In genomic region chr10:72340911-72341310, GRCh38 we compare ENCODE assay signal across 16 cellular contexts. TPM values are rescaled to one million over a fixed set of nuclear protein-coding genes. Genes with fewer than 3 reads are reported as not detected.
DNase-seq lines count a peak whose midpoint lies in the region; ATAC-seq and TF ChIP-seq lines count a peak whose summit lies in the region.
"Had no signal": no experiment of that assay in that cellular context is flagged by ENCODE, and none has a peak within 500 bp of the region (broad histone marks: within the 10 kb centered on the region; RNA-seq: fewer than 3 reads in every experiment).

No MANE protein-coding gene starts in this region.

- TF ChIP-seq CTCF in hepatocyte (IDR thresholded peaks at IDR 0.05; ENCODE audit: poor library complexity): no peak

- DNase-seq in T-helper 1 cell: no peak
- no peak for DNase-seq in T-helper 17 cell
- peak; percentile 3 for DNase-seq in hepatocyte (ENCODE audit: low spot score)
- no peak for DNase-seq in stimulated activated effector memory CD8-positive, alpha-beta T cell treated with anti-CD3 and anti-CD28 coated beads, Interleukin-12 subunit alpha, Interleukin-12 subunit beta, amount 100 ng/mL, for 72 hours (ENCODE audit: low spot score in 2 of 2)
- DNase-seq in NCI-H526 treated with DMSO at 0.1 percent for 48 hours (lab: John Stamatoyannopoulos, UW): no peak
- DNase-seq in mesendoderm: no peak
- DNase-seq in DMS153 treated with DMSO at 0.1 percent for 48 hours (lab: John Stamatoyannopoulos, UW; ENCODE audit: unreplicated experiment): no peak
- DNase-seq: foreskin melanocyte, NCI-H2081 treated with DMSO at 0.1 percent for 48 hours had no signal

- no peak overlapping the region for H3K4me2 ChIP-seq in hepatocyte
- H3K4me2 ChIP-seq in mesendoderm (ENCODE audit: low read length): no peak overlapping the region

- no peak for ATAC-seq in T-helper 17 cell
- ATAC-seq in stimulated activated effector memory CD8-positive, alpha-beta T cell treated with anti-CD3 and anti-CD28 coated beads, Interleukin-12 subunit alpha, Interleukin-12 subunit beta, amount 100 ng/mL, for 72 hours: peak; percentile 25

- no peak overlapping the region for H4K5ac ChIP-seq in mesendoderm (ENCODE audit: low read length)

- no peaks in the 10 kb centered on the region for H4K20me1 ChIP-seq in hepatocyte (ENCODE audit: insufficient read depth, poor library complexity, severe bottlenecking)

- no peak overlapping the region for H2BK15ac ChIP-seq in mesendoderm (replicated peaks; ENCODE audit: low read depth)

- no peak overlapping the region for H3K56ac ChIP-seq in mesendoderm (ENCODE audit: low read length)

- H3K36me3 ChIP-seq in hepatocyte (replicated peaks; ENCODE audit: insufficient read depth, low read depth) (no peaks in the 10 kb centered on the region), mesendoderm (ENCODE audit: control insufficient read depth, insufficient read depth, low read length) (peaks cover 4% of the 10 kb centered on the region)

- H3K4me1 ChIP-seq in hepatocyte (ENCODE audit: insufficient read depth) (no peaks in the 10 kb centered on the region), mesendoderm (ENCODE audit: control insufficient read depth, low read depth, low read length) (no peaks in the 10 kb centered on the region)

- H3K9ac ChIP-seq in mesendoderm (ENCODE audit: low read length): no peak overlapping the region
- H3K9ac ChIP-seq: GM23248 had no signal

- no peak overlapping the region for H4K8ac ChIP-seq in mesendoderm (ENCODE audit: low read depth, low read length)

- H3K9me2 ChIP-seq in hepatocyte (replicated peaks; ENCODE audit: insufficient read depth): no peaks in the 10 kb centered on the region

- H3K4me3 Mint-ChIP-seq in T-helper 1 cell treated with Interleukin-12 subunit alpha and Interleukin-12 subunit beta and Interleukin-4 antibody, amounts not matched to agents 30 μg/mL and 1 μg/mL, for 36 hours: no peak overlapping the region
- no peak overlapping the region for H3K4me3 Mint-ChIP-seq in T-helper 17 cell
- peak overlapping the region; percentile 10 for H3K4me3 Mint-ChIP-seq in stimulated activated effector memory CD8-positive, alpha-beta T cell treated with anti-CD3 and anti-CD28 coated beads, Interleukin-12 subunit alpha, Interleukin-12 subunit beta, amount 100 ng/mL, for 72 hours
- H3K4me3 Mint-ChIP-seq: naive thymus-derived CD8-positive, alpha-beta T cell had no signal

- no peak overlapping the region for H3K18ac ChIP-seq in mesendoderm (ENCODE audit: low read length)

- H3K27me3 ChIP-seq in hepatocyte (no peaks in the 10 kb centered on the region), mesendoderm (ENCODE audit: insufficient read depth, low read length, poor library complexity) (no peaks in the 10 kb centered on the region)
- H3K27me3 ChIP-seq: BE2C had no signal

- no peak overlapping the region for H2AK5ac ChIP-seq in mesendoderm (ENCODE audit: low read length)

- no peaks in the 10 kb centered on the region for H3K9me3 Mint-ChIP-seq in T-helper 1 cell treated with Interleukin-12 subunit alpha and Interleukin-12 subunit beta and Interleukin-4 antibody, amounts not matched to agents 30 μg/mL and 1 μg/mL, for 36 hours
- no peaks in the 10 kb centered on the region for H3K9me3 Mint-ChIP-seq in stimulated activated effector memory CD8-positive, alpha-beta T cell treated with anti-CD3 and anti-CD28 coated beads, Interleukin-12 subunit alpha, Interleukin-12 subunit beta, amount 100 ng/mL, for 72 hours
- H3K9me3 Mint-ChIP-seq: naive thymus-derived CD8-positive, alpha-beta T cell had no signal

- 95% methylated on average over 14 of the region's 14 CpGs for WGBS in hepatocyte (ENCODE audit: low lambda C conversion rate, missing lambda C conversion rate)
- no CpG with 5 or more reads among the region's 14 CpGs for WGBS in mesendoderm (ENCODE audit: extremely low coverage, insufficient coverage, low lambda C conversion rate)

- no peaks in the 10 kb centered on the region for H3K27me3 Mint-ChIP-seq in T-helper 1 cell treated with Interleukin-12 subunit alpha and Interleukin-12 subunit beta and Interleukin-4 antibody, amounts not matched to agents 30 μg/mL and 1 μg/mL, for 36 hours (ENCODE audit: low read depth)
- no peaks in the 10 kb centered on the region for H3K27me3 Mint-ChIP-seq in T-helper 17 cell
- H3K27me3 Mint-ChIP-seq: naive thymus-derived CD8-positive, alpha-beta T cell; progenitor cell of endocrine pancreas had no signal

- H3K27ac Mint-ChIP-seq in T-helper 1 cell treated with Interleukin-12 subunit alpha and Interleukin-12 subunit beta and Interleukin-4 antibody, amounts not matched to agents 30 μg/mL and 1 μg/mL, for 36 hours: peak overlapping the region; percentile 6
- H3K27ac Mint-ChIP-seq in T-helper 17 cell: peak overlapping the region; percentile 74
- peak overlapping the region; percentile 60 for H3K27ac Mint-ChIP-seq in stimulated activated effector memory CD8-positive, alpha-beta T cell treated with anti-CD3 and anti-CD28 coated beads, Interleukin-12 subunit alpha, Interleukin-12 subunit beta, amount 100 ng/mL, for 72 hours
- H3K27ac Mint-ChIP-seq: progenitor cell of endocrine pancreas had no signal

- H3K27ac ChIP-seq in hepatocyte (no peak overlapping the region), mesendoderm (ENCODE audit: low read depth, low read length) (no peak overlapping the region)
- H3K27ac ChIP-seq: 22Rv1, GM23248, HL-60 had no signal

- H2BK5ac ChIP-seq in mesendoderm (ENCODE audit: low read length): no peak overlapping the region

- no peak overlapping the region for H3K4me3 ChIP-seq in hepatocyte
- H3K4me3 ChIP-seq in mesendoderm (ENCODE audit: low read length): no peak overlapping the region
- H3K4me3 ChIP-seq: GM23248 had no signal

- H3K36me3 Mint-ChIP-seq in T-helper 1 cell treated with Interleukin-12 subunit alpha and Interleukin-12 subunit beta and Interleukin-4 antibody, amounts not matched to agents 30 μg/mL and 1 μg/mL, for 36 hours (ENCODE audit: low read depth): peaks cover 26% of the 10 kb centered on the region
- H3K36me3 Mint-ChIP-seq in T-helper 17 cell (ENCODE audit: low read depth): peaks cover 2% of the 10 kb centered on the region
- peaks cover 73% of the 10 kb centered on the region for H3K36me3 Mint-ChIP-seq in stimulated activated effector memory CD8-positive, alpha-beta T cell treated with anti-CD3 and anti-CD28 coated beads, Interleukin-12 subunit alpha, Interleukin-12 subunit beta, amount 100 ng/mL, for 72 hours

- H3K79me1 ChIP-seq in mesendoderm (ENCODE audit: low read length): no peaks in the 10 kb centered on the region

- H3K79me2 ChIP-seq in hepatocyte (no peaks in the 10 kb centered on the region), mesendoderm (ENCODE audit: control insufficient read depth, insufficient read depth, low read length) (no peaks in the 10 kb centered on the region)

- no peaks in the 10 kb centered on the region for H3K9me3 ChIP-seq in T-helper 17 cell (ENCODE audit: control insufficient read depth, low read length, poor library complexity, severe bottlenecking)
- no peaks in the 10 kb centered on the region for H3K9me3 ChIP-seq in hepatocyte (ENCODE audit: low read depth)
- H3K9me3 ChIP-seq: BE2C had no signal

- H3K4ac ChIP-seq in mesendoderm (ENCODE audit: low read depth, low read length): no peak overlapping the region

- no peak overlapping the region for H2AFZ ChIP-seq in hepatocyte
- H2AFZ ChIP-seq: GM23248 had no signal

- no peak overlapping the region for H2BK120ac ChIP-seq in mesendoderm (ENCODE audit: low read depth, low read length)

- H3K23ac ChIP-seq in mesendoderm (ENCODE audit: low read length): no peak overlapping the region

- peaks cover 18% of the 10 kb centered on the region for H3K4me1 Mint-ChIP-seq in T-helper 1 cell treated with Interleukin-12 subunit alpha and Interleukin-12 subunit beta and Interleukin-4 antibody, amounts not matched to agents 30 μg/mL and 1 μg/mL, for 36 hours (ENCODE audit: low read depth)
- H3K4me1 Mint-ChIP-seq in T-helper 17 cell: peaks cover 16% of the 10 kb centered on the region
- peaks cover 54% of the 10 kb centered on the region for H3K4me1 Mint-ChIP-seq in stimulated activated effector memory CD8-positive, alpha-beta T cell treated with anti-CD3 and anti-CD28 coated beads, Interleukin-12 subunit alpha, Interleukin-12 subunit beta, amount 100 ng/mL, for 72 hours

RNA-seq across cellular contexts. Expression of gene DNAJB12, which starts 13.8 kb away (rescaled TPM):
- 10 to 100 TPM; 32.7 to 42.9 TPM for total RNA-seq in T-helper 17 cell
- 31.0 and 33.5 TPM in 2 replicates for total RNA-seq in hepatocyte
- polyA plus RNA-seq in hepatocyte: 40.3 and 41.5 TPM in 2 replicates
- 15.4 TPM for polyA plus RNA-seq in mesendoderm (2013, experiment 1 of 2)
- 15.1 TPM for polyA plus RNA-seq in mesendoderm (2013, experiment 2 of 2)

Comparison
In these comparisons a context has a peak if more than half of its experiments do, and no peak if none do; other contexts are left out.
1. H3K27ac Mint-ChIP-seq: peak in every context shown above with its lines; median percentile 74 in T-helper 17 cell; 60 in stimulated activated effector memory CD8-positive, alpha-beta T cell treated with anti-CD3 and anti-CD28 coated beads, Interleukin-12 subunit alpha, Interleukin-12 subunit beta, amount 100 ng/mL, for 72 hours; 6 in T-helper 1 cell treated with Interleukin-12 subunit alpha and Interleukin-12 subunit beta and Interleukin-4 antibody, amounts not matched to agents 30 μg/mL and 1 μg/mL, for 36 hours.